ENCODE assay signal across 2 cellular contexts in the genomic region with DNA sequence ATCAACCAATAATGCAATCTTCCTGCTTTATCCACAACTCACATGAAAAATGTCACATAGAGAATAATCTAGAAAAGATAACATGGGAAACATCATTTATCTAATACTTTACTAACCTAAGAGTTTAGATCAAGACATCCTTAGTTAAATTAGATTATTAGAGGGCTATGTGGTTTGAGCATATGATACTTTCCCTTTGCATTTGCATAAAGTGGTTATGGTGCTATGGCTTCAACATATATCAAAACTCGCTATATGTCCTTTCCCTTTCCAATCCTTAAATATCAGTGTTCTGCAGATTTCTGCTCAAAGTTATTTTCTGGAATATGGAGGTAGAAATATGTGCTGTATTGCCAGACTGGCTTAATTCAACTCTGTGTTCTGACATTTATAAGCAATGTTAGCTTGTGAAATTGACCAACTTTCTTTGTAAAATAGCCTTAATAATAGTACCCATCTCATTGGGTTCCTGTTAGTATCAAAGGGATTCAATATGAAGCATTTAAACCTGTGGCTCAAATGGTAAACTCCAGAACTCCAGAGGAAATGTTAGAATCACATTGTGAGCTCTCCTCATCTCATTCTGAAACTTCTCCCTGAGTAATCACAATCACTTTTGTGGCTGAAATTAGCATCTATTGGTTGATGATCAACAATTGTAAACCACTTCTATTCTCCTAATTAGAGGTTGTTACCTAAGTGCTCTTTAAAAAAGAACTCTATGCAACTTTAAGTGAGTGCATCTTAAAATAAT.
TF ChIP-seq lines count a peak whose summit lies in the region.

No MANE protein-coding gene starts in this region.

TF ChIP-seq in GM23338, 12 proteins besides CTCF, POLR2A, EP300 and RAD21 (continued from another document and continues in another):
- TF ChIP-seq, protein P1, sequence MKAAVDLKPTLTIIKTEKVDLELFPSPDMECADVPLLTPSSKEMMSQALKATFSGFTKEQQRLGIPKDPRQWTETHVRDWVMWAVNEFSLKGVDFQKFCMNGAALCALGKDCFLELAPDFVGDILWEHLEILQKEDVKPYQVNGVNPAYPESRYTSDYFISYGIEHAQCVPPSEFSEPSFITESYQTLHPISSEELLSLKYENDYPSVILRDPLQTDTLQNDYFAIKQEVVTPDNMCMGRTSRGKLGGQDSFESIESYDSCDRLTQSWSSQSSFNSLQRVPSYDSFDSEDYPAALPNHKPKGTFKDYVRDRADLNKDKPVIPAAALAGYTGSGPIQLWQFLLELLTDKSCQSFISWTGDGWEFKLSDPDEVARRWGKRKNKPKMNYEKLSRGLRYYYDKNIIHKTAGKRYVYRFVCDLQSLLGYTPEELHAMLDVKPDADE (IDR thresholded peaks at IDR 0.05): no peak
- TF ChIP-seq POLR2AphosphoS5 (IDR thresholded peaks at IDR 0.05; ENCODE audit: low read depth) (no peak), ZNF331 (CRISPR knock-in tag; IDR thresholded peaks at IDR 0.05; ENCODE audit: low read depth) (no peak), CREB1 (CRISPR knock-in tag; IDR thresholded peaks at IDR 0.05; ENCODE audit: low read depth) (no peak), NANOG (IDR thresholded peaks at IDR 0.05; ENCODE audit: borderline replicate concordance) (no peak), STAT1 (IDR thresholded peaks at IDR 0.05; ENCODE audit: unreplicated experiment) (no peak), EZH2 (IDR thresholded peaks at IDR 0.05; ENCODE audit: low read depth, unreplicated experiment) (no peak)
- TF ChIP-seq, protein P2, sequence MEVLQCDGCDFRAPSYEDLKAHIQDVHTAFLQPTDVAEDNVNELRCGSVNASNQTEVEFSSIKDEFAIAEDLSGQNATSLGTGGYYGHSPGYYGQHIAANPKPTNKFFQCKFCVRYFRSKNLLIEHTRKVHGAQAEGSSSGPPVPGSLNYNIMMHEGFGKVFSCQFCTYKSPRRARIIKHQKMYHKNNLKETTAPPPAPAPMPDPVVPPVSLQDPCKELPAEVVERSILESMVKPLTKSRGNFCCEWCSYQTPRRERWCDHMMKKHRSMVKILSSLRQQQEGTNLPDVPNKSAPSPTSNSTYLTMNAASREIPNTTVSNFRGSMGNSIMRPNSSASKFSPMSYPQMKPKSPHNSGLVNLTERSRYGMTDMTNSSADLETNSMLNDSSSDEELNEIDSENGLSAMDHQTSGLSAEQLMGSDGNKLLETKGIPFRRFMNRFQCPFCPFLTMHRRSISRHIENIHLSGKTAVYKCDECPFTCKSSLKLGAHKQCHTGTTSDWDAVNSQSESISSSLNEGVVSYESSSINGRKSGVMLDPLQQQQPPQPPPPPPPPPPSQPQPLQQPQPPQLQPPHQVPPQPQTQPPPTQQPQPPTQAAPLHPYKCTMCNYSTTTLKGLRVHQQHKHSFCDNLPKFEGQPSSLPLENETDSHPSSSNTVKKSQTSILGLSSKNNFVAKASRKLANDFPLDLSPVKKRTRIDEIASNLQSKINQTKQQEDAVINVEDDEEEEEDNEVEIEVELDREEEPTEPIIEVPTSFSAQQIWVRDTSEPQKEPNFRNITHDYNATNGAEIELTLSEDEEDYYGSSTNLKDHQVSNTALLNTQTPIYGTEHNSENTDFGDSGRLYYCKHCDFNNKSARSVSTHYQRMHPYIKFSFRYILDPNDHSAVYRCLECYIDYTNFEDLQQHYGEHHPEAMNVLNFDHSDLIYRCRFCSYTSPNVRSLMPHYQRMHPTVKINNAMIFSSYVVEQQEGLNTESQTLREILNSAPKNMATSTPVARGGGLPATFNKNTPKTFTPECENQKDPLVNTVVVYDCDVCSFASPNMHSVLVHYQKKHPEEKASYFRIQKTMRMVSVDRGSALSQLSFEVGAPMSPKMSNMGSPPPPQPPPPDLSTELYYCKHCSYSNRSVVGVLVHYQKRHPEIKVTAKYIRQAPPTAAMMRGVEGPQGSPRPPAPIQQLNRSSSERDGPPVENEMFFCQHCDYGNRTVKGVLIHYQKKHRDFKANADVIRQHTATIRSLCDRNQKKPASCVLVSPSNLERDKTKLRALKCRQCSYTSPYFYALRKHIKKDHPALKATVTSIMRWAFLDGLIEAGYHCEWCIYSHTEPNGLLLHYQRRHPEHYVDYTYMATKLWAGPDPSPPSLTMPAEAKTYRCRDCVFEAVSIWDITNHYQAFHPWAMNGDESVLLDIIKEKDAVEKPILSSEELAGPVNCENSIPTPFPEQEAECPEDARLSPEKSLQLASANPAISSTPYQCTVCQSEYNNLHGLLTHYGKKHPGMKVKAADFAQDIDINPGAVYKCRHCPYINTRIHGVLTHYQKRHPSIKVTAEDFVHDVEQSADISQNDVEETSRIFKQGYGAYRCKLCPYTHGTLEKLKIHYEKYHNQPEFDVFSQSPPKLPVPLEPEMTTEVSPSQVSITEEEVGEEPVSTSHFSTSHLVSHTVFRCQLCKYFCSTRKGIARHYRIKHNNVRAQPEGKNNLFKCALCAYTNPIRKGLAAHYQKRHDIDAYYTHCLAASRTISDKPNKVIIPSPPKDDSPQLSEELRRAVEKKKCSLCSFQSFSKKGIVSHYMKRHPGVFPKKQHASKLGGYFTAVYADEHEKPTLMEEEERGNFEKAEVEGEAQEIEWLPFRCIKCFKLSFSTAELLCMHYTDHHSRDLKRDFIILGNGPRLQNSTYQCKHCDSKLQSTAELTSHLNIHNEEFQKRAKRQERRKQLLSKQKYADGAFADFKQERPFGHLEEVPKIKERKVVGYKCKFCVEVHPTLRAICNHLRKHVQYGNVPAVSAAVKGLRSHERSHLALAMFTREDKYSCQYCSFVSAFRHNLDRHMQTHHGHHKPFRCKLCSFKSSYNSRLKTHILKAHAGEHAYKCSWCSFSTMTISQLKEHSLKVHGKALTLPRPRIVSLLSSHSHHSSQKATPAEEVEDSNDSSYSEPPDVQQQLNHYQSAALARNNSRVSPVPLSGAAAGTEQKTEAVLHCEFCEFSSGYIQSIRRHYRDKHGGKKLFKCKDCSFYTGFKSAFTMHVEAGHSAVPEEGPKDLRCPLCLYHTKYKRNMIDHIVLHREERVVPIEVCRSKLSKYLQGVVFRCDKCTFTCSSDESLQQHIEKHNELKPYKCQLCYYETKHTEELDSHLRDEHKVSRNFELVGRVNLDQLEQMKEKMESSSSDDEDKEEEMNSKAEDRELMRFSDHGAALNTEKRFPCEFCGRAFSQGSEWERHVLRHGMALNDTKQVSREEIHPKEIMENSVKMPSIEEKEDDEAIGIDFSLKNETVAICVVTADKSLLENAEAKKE (CRISPR knock-in tag; IDR thresholded peaks at IDR 0.05): no peak

TF ChIP-seq in GM12878, 131 proteins besides CTCF, POLR2A, EP300 and RAD21 (continued from another document and continues in another):
- TF ChIP-seq, protein P3, sequence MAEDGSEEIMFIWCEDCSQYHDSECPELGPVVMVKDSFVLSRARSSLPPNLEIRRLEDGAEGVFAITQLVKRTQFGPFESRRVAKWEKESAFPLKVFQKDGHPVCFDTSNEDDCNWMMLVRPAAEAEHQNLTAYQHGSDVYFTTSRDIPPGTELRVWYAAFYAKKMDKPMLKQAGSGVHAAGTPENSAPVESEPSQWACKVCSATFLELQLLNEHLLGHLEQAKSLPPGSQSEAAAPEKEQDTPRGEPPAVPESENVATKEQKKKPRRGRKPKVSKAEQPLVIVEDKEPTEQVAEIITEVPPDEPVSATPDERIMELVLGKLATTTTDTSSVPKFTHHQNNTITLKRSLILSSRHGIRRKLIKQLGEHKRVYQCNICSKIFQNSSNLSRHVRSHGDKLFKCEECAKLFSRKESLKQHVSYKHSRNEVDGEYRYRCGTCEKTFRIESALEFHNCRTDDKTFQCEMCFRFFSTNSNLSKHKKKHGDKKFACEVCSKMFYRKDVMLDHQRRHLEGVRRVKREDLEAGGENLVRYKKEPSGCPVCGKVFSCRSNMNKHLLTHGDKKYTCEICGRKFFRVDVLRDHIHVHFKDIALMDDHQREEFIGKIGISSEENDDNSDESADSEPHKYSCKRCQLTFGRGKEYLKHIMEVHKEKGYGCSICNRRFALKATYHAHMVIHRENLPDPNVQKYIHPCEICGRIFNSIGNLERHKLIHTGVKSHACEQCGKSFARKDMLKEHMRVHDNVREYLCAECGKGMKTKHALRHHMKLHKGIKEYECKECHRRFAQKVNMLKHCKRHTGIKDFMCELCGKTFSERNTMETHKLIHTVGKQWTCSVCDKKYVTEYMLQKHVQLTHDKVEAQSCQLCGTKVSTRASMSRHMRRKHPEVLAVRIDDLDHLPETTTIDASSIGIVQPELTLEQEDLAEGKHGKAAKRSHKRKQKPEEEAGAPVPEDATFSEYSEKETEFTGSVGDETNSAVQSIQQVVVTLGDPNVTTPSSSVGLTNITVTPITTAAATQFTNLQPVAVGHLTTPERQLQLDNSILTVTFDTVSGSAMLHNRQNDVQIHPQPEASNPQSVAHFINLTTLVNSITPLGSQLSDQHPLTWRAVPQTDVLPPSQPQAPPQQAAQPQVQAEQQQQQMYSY (CRISPR knock-in tag; IDR thresholded peaks at IDR 0.05): no peak
- no peak for TF ChIP-seq STAT1 (conservative IDR thresholded peaks at IDR 0.05)
- TF ChIP-seq ZNF622 (IDR thresholded peaks at IDR 0.05): no peak
- peak; percentile 21; the same call in 1 of the 2 replicates for TF ChIP-seq ATF7 (IDR thresholded peaks at IDR 0.05; ENCODE audit: low read depth)
- TF ChIP-seq EGR1 (IDR thresholded peaks at IDR 0.05; ENCODE audit: borderline replicate concordance in 1 of 2, low read depth in 2 of 2, low read length in 2 of 2): no peak
- TF ChIP-seq TCF3 (IDR thresholded peaks at IDR 0.05; ENCODE audit: borderline replicate concordance, insufficient read depth, low read depth, low read length): no peak
- no peak for TF ChIP-seq NFXL1 (IDR thresholded peaks at IDR 0.05; ENCODE audit: borderline replicate concordance)
- no peak for TF ChIP-seq IRF4 (IDR thresholded peaks at IDR 0.05; ENCODE audit: low read depth, low read length)
- TF ChIP-seq KLF5 (IDR thresholded peaks at IDR 0.05; ENCODE audit: partially characterized antibody): no peak
- TF ChIP-seq IKZF2 (IDR thresholded peaks at IDR 0.05): peak; percentile 40 to 66; a peak in 3 of 4 replicates
- 0 out of 2 replicates have a peak, but pooled peaks have one; percentile 48 for TF ChIP-seq DPF2 (IDR thresholded peaks at IDR 0.05)
- TF ChIP-seq ZNF207 (IDR thresholded peaks at IDR 0.05; ENCODE audit: borderline replicate concordance): no peak
- no peak for TF ChIP-seq FOXM1 (IDR thresholded peaks at IDR 0.05; ENCODE audit: low read depth, low read length)
- TF ChIP-seq, protein P4, sequence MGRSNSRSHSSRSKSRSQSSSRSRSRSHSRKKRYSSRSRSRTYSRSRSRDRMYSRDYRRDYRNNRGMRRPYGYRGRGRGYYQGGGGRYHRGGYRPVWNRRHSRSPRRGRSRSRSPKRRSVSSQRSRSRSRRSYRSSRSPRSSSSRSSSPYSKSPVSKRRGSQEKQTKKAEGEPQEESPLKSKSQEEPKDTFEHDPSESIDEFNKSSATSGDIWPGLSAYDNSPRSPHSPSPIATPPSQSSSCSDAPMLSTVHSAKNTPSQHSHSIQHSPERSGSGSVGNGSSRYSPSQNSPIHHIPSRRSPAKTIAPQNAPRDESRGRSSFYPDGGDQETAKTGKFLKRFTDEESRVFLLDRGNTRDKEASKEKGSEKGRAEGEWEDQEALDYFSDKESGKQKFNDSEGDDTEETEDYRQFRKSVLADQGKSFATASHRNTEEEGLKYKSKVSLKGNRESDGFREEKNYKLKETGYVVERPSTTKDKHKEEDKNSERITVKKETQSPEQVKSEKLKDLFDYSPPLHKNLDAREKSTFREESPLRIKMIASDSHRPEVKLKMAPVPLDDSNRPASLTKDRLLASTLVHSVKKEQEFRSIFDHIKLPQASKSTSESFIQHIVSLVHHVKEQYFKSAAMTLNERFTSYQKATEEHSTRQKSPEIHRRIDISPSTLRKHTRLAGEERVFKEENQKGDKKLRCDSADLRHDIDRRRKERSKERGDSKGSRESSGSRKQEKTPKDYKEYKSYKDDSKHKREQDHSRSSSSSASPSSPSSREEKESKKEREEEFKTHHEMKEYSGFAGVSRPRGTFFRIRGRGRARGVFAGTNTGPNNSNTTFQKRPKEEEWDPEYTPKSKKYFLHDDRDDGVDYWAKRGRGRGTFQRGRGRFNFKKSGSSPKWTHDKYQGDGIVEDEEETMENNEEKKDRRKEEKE (IDR thresholded peaks at IDR 0.05): no peak
- no peak for TF ChIP-seq TCF12 (IDR thresholded peaks at IDR 0.05; ENCODE audit: low read depth, low read length)
- TF ChIP-seq EED (IDR thresholded peaks at IDR 0.05; ENCODE audit: low read depth): no peak
- TF ChIP-seq MEF2B (IDR thresholded peaks at IDR 0.05; ENCODE audit: partially characterized antibody, poor library complexity, severe bottlenecking): peak; percentile 46
- TF ChIP-seq SMC3 (IDR thresholded peaks at IDR 0.05; ENCODE audit: borderline replicate concordance, low read length): no peak
- no peak for TF ChIP-seq BMI1 (IDR thresholded peaks at IDR 0.05; ENCODE audit: borderline replicate concordance)
- TF ChIP-seq ETV6 (conservative IDR thresholded peaks at IDR 0.05 in 1 of 2, IDR thresholded peaks at IDR 0.05 in 1 of 2; ENCODE audit: borderline replicate concordance in 1 of 2, low read depth in 1 of 2): no peak
- no peak for TF ChIP-seq MXI1 (IDR thresholded peaks at IDR 0.05; ENCODE audit: low read depth, low read length)
- TF ChIP-seq ESRRA (IDR thresholded peaks at IDR 0.05; ENCODE audit: low read length): no peak
- TF ChIP-seq CHD1 (IDR thresholded peaks at IDR 0.05; ENCODE audit: low read depth, low read length): no peak
- TF ChIP-seq CBX5 (IDR thresholded peaks at IDR 0.05; ENCODE audit: low read depth): no peak
- TF ChIP-seq, protein P5, sequence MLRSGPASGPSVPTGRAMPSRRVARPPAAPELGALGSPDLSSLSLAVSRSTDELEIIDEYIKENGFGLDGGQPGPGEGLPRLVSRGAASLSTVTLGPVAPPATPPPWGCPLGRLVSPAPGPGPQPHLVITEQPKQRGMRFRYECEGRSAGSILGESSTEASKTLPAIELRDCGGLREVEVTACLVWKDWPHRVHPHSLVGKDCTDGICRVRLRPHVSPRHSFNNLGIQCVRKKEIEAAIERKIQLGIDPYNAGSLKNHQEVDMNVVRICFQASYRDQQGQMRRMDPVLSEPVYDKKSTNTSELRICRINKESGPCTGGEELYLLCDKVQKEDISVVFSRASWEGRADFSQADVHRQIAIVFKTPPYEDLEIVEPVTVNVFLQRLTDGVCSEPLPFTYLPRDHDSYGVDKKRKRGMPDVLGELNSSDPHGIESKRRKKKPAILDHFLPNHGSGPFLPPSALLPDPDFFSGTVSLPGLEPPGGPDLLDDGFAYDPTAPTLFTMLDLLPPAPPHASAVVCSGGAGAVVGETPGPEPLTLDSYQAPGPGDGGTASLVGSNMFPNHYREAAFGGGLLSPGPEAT (IDR thresholded peaks at IDR 0.05; ENCODE audit: low read depth): no peak
- TF ChIP-seq JUNB (IDR thresholded peaks at IDR 0.05): 0 out of 2 replicates have a peak, but pooled peaks have one; percentile 7
- no peak for TF ChIP-seq MYB (IDR thresholded peaks at IDR 0.05; ENCODE audit: borderline replicate concordance, low read depth, low read length)
- TF ChIP-seq, protein P6, sequence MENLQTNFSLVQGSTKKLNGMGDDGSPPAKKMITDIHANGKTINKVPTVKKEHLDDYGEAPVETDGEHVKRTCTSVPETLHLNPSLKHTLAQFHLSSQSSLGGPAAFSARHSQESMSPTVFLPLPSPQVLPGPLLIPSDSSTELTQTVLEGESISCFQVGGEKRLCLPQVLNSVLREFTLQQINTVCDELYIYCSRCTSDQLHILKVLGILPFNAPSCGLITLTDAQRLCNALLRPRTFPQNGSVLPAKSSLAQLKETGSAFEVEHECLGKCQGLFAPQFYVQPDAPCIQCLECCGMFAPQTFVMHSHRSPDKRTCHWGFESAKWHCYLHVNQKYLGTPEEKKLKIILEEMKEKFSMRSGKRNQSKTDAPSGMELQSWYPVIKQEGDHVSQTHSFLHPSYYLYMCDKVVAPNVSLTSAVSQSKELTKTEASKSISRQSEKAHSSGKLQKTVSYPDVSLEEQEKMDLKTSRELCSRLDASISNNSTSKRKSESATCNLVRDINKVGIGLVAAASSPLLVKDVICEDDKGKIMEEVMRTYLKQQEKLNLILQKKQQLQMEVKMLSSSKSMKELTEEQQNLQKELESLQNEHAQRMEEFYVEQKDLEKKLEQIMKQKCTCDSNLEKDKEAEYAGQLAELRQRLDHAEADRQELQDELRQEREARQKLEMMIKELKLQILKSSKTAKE (IDR thresholded peaks at IDR 0.05; ENCODE audit: low read depth, poor library complexity, severe bottlenecking): no peak
- no peak for TF ChIP-seq CHD4 (IDR thresholded peaks at IDR 0.05)
- no peak for TF ChIP-seq SUZ12 (IDR thresholded peaks at IDR 0.05; ENCODE audit: unreplicated experiment)
- TF ChIP-seq NR2C2 (IDR thresholded peaks at IDR 0.05; ENCODE audit: borderline replicate concordance, control insufficient read depth, insufficient read length, low read depth): no peak
